ENCODE assay signal across 8 cellular contexts in the genomic region with DNA sequence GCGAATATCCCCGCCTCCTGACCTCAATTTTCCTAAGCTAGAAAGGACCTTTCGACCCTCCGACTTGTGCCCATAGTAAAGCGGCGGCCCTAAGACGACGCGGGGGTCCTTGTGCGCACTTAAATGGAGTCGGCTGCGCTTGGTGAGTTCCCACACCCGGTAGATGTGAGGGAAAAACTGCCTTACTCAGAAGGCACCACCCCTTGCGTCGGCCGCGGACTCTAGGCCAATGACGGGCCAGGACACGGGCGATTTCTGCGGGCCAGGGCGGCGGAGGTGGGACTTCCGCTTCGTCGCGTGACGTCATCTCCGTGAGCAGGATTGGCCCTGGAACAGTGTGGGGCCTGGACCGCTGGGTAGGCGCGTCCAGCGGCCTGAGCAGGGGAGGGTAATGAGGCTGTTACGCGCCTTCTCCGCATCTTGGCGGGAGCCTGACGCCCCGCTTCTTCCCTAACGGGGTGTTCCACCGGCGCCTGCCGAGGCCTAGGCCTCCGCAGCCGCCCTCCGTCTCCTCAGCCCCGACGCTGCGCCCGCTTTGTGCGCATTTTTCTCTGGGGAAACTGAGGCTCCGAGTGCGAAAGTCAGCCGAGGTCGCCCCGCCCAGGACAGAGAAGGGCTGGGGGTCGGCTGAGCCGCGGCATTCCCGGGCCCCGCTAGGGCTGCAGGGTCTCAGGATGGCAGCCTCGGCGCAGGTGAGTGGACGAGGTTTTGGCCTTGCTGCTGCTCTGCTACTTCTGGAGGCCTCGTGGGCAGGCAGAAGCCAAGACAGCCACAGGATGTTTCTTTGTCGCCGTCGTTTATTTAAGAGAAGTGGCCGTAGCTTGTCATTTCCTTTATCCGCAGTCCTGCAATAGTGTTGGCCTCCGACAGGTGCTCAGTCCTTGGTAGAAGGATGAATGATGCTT. TPM values are rescaled to one million over a fixed set of nuclear protein-coding genes. Genes with fewer than 3 reads are reported as not detected.
A peak's percentile ranks its signal among the peaks of the same experiment; 100 is the strongest.
DNase-seq lines count a peak whose midpoint lies in the region; ATAC-seq and TF ChIP-seq lines count a peak whose summit lies in the region.

A gene (plus strand): TSS at position 293 of the 905 bp plus-strand sequence. CDS start 382 bp downstream, at position 675.

- H3K36me3 ChIP-seq in BE2C = peaks cover 15% of the 10 kb centered on the region

- peak; percentile 98 for ATAC-seq in HG03439 (IDR thresholded peaks at IDR 0.05; ENCODE audit: unreplicated experiment)
- ATAC-seq in activated CD4-positive, alpha-beta T cell treated with anti-CD3 and anti-CD28 coated beads for 36 hours = peak; percentile 98

- H3K27me3 Mint-ChIP-seq in activated CD4-positive, alpha-beta T cell treated with anti-CD3 and anti-CD28 coated beads for 36 hours = peaks cover 22% of the 10 kb centered on the region

- H3K4me3 Mint-ChIP-seq in activated CD4-positive, alpha-beta T cell treated with anti-CD3 and anti-CD28 coated beads for 36 hours = peak within 1 kb of the TSS; percentile 94

- CTCF ChIA-PET in activated CD4-positive, alpha-beta T cell treated with anti-CD3 and anti-CD28 coated beads for 36 hours (lab: Charles Lee) = no interaction called here

- TF ChIP-seq CTCF in BE2C (IDR thresholded peaks at IDR 0.05; ENCODE audit: low read depth, low read length) = no peak

- intact Hi-C loops in activated CD4-positive, alpha-beta T cell treated with anti-CD3 and anti-CD28 coated beads for 36 hours (cut with DNase I, micrococcal nuclease) = loop anchor here (1.0 kb wide), 6 partner anchors 31 to 927 kb away; a partner anchor contains a TSS

- H3K27ac Mint-ChIP-seq in activated CD4-positive, alpha-beta T cell treated with anti-CD3 and anti-CD28 coated beads for 36 hours = peak within 1 kb of the TSS; percentile 93

- peaks cover 24% of the 10 kb centered on the region for H3K4me1 Mint-ChIP-seq in activated CD4-positive, alpha-beta T cell treated with anti-CD3 and anti-CD28 coated beads for 36 hours

- H3K4me3 ChIP-seq in BE2C (ENCODE audit: low read depth, low read length) = peak within 1 kb of the TSS; percentile 95

- H3K9me3 Mint-ChIP-seq in activated CD4-positive, alpha-beta T cell treated with anti-CD3 and anti-CD28 coated beads for 36 hours (ENCODE audit: low read depth) = peaks cover 21% of the 10 kb centered on the region

- H3K27me3 ChIP-seq in BE2C = peaks cover 23% of the 10 kb centered on the region

- H3K4me1 ChIP-seq in BE2C = no peaks in the 10 kb centered on the region

- peaks cover 45% of the 10 kb centered on the region for H3K36me3 Mint-ChIP-seq in activated CD4-positive, alpha-beta T cell treated with anti-CD3 and anti-CD28 coated beads for 36 hours (ENCODE audit: low read depth)

- H3K27ac ChIP-seq in cingulate gyrus (ENCODE audit: low read depth, low read length) = peak within 1 kb of the TSS; percentile 79

- POLR2A ChIA-PET in activated CD4-positive, alpha-beta T cell treated with anti-CD3 and anti-CD28 coated beads for 36 hours (lab: Charles Lee) = no interaction called here

- no peaks in the 10 kb centered on the region for H3K9me3 ChIP-seq in BE2C

- DNase-seq in BE2C (peak; percentile 97), GM19238 (ENCODE audit: insufficient read length, low spot score) (peak; percentile 97), NCI-H510A treated with DMSO at 0.1 percent for 48 hours (lab: John Stamatoyannopoulos, UW) (peak; percentile 86), kidney glomerular epithelial cell (lab: John Stamatoyannopoulos, UW) (peak; percentile 90)
- peak; percentile 97 for DNase-seq in activated CD4-positive, alpha-beta T cell treated with anti-CD3 and anti-CD28 coated beads for 36 hours
- peak; percentile 86 for DNase-seq in stimulated activated CD4-positive, alpha-beta T cell treated with anti-CD3 and anti-CD28 coated beads, Interleukin-15, amount 100 ng/mL, for 48 hours (ENCODE audit: low read depth in 2 of 2)

RNA-seq across cellular contexts. Expression of the gene that starts here (rescaled TPM):
- polyA plus RNA-seq in BE2C (2012; ENCODE audit: insufficient read depth, insufficient read length, low read depth) = 0.82 TPM
- 1 to 10 TPM; 5.8 to 6.2 TPM for total RNA-seq in activated CD4-positive, alpha-beta T cell treated with anti-CD3 and anti-CD28 coated beads for 36 hours

Comparison
In these comparisons a context has a peak if more than half of its experiments do, and no peak if none do; other contexts are left out.
1. Peak in every context shown above with its lines: DNase-seq, ATAC-seq, H3K4me3 ChIP-seq and H3K27ac ChIP-seq.